In the genomic region with DNA sequence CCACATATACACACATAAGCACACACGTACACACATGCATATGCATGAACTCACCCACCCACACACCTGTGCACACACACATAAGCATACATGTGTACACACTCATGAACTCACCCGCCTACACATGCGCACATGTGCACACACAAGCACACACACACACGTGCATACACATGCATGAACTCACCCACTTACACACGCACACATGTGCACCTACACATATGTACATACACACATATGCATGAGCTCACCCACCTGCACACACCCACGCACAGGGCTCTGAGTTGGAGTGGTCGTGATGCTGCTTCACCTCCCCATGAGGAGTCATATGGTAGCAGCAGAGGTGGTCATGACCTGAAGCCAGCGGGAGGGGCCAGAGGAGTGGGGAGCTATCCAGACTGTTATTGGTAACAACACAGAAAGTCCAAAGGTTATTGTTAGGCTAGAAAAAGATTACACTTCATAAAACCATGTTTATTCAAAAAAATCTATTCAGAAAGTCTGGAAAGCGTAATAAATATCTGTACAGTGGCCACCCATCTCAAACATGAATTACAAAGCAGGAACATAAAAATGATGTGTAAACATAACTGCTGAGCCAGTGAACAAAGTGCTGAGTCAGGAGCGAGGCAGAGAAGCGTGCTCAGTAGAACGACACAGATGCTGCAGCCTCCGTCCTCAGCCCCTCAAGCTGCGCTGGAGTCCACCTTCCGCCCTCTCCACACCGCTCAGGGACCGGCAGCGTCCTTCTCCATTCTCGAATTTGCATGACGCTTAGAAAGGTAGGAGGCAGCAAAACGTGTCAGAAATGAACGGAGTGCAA, we compare ENCODE assay signal across 1 cellular context.
TF ChIP-seq lines count a peak whose summit lies in the region.

No MANE protein-coding gene starts in this region.

TF ChIP-seq in HepG2, 621 proteins besides CTCF, POLR2A, EP300 and RAD21 (continues in another document):
- TF ChIP-seq, protein P1, sequence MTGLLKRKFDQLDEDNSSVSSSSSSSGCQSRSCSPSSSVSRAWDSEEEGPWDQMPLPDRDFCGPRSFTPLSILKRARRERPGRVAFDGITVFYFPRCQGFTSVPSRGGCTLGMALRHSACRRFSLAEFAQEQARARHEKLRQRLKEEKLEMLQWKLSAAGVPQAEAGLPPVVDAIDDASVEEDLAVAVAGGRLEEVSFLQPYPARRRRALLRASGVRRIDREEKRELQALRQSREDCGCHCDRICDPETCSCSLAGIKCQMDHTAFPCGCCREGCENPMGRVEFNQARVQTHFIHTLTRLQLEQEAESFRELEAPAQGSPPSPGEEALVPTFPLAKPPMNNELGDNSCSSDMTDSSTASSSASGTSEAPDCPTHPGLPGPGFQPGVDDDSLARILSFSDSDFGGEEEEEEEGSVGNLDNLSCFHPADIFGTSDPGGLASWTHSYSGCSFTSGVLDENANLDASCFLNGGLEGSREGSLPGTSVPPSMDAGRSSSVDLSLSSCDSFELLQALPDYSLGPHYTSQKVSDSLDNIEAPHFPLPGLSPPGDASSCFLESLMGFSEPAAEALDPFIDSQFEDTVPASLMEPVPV (CRISPR knock-in tag; IDR thresholded peaks at IDR 0.05): no peak
- TF ChIP-seq, protein P2, sequence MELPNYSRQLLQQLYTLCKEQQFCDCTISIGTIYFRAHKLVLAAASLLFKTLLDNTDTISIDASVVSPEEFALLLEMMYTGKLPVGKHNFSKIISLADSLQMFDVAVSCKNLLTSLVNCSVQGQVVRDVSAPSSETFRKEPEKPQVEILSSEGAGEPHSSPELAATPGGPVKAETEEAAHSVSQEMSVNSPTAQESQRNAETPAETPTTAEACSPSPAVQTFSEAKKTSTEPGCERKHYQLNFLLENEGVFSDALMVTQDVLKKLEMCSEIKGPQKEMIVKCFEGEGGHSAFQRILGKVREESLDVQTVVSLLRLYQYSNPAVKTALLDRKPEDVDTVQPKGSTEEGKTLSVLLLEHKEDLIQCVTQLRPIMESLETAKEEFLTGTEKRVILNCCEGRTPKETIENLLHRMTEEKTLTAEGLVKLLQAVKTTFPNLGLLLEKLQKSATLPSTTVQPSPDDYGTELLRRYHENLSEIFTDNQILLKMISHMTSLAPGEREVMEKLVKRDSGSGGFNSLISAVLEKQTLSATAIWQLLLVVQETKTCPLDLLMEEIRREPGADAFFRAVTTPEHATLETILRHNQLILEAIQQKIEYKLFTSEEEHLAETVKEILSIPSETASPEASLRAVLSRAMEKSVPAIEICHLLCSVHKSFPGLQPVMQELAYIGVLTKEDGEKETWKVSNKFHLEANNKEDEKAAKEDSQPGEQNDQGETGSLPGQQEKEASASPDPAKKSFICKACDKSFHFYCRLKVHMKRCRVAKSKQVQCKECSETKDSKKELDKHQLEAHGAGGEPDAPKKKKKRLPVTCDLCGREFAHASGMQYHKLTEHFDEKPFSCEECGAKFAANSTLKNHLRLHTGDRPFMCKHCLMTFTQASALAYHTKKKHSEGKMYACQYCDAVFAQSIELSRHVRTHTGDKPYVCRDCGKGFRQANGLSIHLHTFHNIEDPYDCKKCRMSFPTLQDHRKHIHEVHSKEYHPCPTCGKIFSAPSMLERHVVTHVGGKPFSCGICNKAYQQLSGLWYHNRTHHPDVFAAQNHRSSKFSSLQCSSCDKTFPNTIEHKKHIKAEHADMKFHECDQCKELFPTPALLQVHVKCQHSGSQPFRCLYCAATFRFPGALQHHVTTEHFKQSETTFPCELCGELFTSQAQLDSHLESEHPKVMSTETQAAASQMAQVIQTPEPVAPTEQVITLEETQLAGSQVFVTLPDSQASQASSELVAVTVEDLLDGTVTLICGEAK (IDR thresholded peaks at IDR 0.05): no peak
- TF ChIP-seq, protein P2 (CRISPR knock-in tag; IDR thresholded peaks at IDR 0.05): no peak
- TF ChIP-seq ZNF354B (CRISPR knock-in tag; IDR thresholded peaks at IDR 0.05): no peak
- TF ChIP-seq XRCC5 (optimal IDR thresholded peaks at IDR 0.05; ENCODE audit: low read length): peak; percentile 9
- peak; percentile 100 for TF ChIP-seq MAFK (conservative IDR thresholded peaks at IDR 0.05 in 1 of 2, IDR thresholded peaks at IDR 0.05 in 1 of 2; ENCODE audit: low read length in 2 of 2)
- TF ChIP-seq, protein P3, sequence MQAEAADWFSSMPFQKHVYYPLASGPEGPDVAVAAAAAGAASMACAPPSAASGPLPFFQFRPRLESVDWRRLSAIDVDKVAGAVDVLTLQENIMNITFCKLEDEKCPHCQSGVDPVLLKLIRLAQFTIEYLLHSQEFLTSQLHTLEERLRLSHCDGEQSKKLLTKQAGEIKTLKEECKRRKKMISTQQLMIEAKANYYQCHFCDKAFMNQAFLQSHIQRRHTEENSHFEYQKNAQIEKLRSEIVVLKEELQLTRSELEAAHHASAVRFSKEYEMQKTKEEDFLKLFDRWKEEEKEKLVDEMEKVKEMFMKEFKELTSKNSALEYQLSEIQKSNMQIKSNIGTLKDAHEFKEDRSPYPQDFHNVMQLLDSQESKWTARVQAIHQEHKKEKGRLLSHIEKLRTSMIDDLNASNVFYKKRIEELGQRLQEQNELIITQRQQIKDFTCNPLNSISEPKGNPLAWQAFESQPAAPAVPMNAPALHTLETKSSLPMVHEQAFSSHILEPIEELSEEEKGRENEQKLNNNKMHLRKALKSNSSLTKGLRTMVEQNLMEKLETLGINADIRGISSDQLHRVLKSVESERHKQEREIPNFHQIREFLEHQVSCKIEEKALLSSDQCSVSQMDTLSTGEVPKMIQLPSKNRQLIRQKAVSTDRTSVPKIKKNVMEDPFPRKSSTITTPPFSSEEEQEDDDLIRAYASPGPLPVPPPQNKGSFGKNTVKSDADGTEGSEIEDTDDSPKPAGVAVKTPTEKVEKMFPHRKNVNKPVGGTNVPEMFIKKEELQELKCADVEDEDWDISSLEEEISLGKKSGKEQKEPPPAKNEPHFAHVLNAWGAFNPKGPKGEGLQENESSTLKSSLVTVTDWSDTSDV (CRISPR knock-in tag; IDR thresholded peaks at IDR 0.05): no peak
- no peak for TF ChIP-seq ZKSCAN8 (CRISPR knock-in tag; IDR thresholded peaks at IDR 0.05; ENCODE audit: borderline replicate concordance)
- TF ChIP-seq, protein P4, sequence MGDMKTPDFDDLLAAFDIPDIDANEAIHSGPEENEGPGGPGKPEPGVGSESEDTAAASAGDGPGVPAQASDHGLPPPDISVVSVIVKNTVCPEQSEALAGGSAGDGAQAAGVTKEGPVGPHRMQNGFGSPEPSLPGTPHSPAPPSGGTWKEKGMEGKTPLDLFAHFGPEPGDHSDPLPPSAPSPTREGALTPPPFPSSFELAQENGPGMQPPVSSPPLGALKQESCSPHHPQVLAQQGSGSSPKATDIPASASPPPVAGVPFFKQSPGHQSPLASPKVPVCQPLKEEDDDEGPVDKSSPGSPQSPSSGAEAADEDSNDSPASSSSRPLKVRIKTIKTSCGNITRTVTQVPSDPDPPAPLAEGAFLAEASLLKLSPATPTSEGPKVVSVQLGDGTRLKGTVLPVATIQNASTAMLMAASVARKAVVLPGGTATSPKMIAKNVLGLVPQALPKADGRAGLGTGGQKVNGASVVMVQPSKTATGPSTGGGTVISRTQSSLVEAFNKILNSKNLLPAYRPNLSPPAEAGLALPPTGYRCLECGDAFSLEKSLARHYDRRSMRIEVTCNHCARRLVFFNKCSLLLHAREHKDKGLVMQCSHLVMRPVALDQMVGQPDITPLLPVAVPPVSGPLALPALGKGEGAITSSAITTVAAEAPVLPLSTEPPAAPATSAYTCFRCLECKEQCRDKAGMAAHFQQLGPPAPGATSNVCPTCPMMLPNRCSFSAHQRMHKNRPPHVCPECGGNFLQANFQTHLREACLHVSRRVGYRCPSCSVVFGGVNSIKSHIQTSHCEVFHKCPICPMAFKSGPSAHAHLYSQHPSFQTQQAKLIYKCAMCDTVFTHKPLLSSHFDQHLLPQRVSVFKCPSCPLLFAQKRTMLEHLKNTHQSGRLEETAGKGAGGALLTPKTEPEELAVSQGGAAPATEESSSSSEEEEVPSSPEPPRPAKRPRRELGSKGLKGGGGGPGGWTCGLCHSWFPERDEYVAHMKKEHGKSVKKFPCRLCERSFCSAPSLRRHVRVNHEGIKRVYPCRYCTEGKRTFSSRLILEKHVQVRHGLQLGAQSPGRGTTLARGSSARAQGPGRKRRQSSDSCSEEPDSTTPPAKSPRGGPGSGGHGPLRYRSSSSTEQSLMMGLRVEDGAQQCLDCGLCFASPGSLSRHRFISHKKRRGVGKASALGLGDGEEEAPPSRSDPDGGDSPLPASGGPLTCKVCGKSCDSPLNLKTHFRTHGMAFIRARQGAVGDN (CRISPR knock-in tag; IDR thresholded peaks at IDR 0.05): peak; percentile 44
- peak; percentile 82 for TF ChIP-seq SALL1 (CRISPR knock-in tag; IDR thresholded peaks at IDR 0.05)
- TF ChIP-seq, protein P5, sequence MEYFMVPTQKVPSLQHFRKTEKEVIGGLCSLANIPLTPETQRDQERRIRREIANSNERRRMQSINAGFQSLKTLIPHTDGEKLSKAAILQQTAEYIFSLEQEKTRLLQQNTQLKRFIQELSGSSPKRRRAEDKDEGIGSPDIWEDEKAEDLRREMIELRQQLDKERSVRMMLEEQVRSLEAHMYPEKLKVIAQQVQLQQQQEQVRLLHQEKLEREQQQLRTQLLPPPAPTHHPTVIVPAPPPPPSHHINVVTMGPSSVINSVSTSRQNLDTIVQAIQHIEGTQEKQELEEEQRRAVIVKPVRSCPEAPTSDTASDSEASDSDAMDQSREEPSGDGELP (IDR thresholded peaks at IDR 0.05; ENCODE audit: borderline replicate concordance, low read depth): peak; percentile 31; the same call in 1 of the 2 replicates
- TF ChIP-seq, protein P6, sequence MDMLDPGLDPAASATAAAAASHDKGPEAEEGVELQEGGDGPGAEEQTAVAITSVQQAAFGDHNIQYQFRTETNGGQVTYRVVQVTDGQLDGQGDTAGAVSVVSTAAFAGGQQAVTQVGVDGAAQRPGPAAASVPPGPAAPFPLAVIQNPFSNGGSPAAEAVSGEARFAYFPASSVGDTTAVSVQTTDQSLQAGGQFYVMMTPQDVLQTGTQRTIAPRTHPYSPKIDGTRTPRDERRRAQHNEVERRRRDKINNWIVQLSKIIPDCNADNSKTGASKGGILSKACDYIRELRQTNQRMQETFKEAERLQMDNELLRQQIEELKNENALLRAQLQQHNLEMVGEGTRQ (IDR thresholded peaks at IDR 0.05; ENCODE audit: low read depth, low read length): 0 out of 2 replicates have a peak, but pooled peaks have one; percentile 2
- TF ChIP-seq, protein P6 (CRISPR knock-in tag; IDR thresholded peaks at IDR 0.05; ENCODE audit: borderline replicate concordance): no peak
- TF ChIP-seq MAFF (IDR thresholded peaks at IDR 0.05; ENCODE audit: low read depth, low read length): peak; percentile 100
- TF ChIP-seq, protein P7, sequence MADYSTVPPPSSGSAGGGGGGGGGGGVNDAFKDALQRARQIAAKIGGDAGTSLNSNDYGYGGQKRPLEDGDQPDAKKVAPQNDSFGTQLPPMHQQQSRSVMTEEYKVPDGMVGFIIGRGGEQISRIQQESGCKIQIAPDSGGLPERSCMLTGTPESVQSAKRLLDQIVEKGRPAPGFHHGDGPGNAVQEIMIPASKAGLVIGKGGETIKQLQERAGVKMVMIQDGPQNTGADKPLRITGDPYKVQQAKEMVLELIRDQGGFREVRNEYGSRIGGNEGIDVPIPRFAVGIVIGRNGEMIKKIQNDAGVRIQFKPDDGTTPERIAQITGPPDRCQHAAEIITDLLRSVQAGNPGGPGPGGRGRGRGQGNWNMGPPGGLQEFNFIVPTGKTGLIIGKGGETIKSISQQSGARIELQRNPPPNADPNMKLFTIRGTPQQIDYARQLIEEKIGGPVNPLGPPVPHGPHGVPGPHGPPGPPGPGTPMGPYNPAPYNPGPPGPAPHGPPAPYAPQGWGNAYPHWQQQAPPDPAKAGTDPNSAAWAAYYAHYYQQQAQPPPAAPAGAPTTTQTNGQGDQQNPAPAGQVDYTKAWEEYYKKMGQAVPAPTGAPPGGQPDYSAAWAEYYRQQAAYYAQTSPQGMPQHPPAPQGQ (CRISPR knock-in tag; IDR thresholded peaks at IDR 0.05; ENCODE audit: borderline replicate concordance): no peak
- TF ChIP-seq RNF2 (conservative IDR thresholded peaks at IDR 0.05; ENCODE audit: low read depth): 0 out of 2 replicates have a peak, but pooled peaks have one; percentile 45
- 0 out of 2 replicates have a peak, but pooled peaks have one; percentile 31 for TF ChIP-seq KDM2A (CRISPR knock-in tag; IDR thresholded peaks at IDR 0.05; ENCODE audit: borderline replicate concordance, low read depth)
- TF ChIP-seq NCOR1 (IDR thresholded peaks at IDR 0.05; ENCODE audit: borderline replicate concordance, low read length): peak; percentile 68; the same call in 1 of the 2 replicates
- TF ChIP-seq ZNF446 (CRISPR knock-in tag; IDR thresholded peaks at IDR 0.05): no peak
- 0 out of 3 replicates have a peak, but pooled peaks have one; percentile 23 for TF ChIP-seq MXI1 (IDR thresholded peaks at IDR 0.05; ENCODE audit: borderline replicate concordance, low read depth, low read length)
- TF ChIP-seq SP5 (CRISPR knock-in tag; IDR thresholded peaks at IDR 0.05; ENCODE audit: borderline replicate concordance, low read depth): no peak
- TF ChIP-seq EEA1 (CRISPR knock-in tag; IDR thresholded peaks at IDR 0.05; ENCODE audit: borderline replicate concordance): no peak
- TF ChIP-seq SAP130 (CRISPR knock-in tag; IDR thresholded peaks at IDR 0.05; ENCODE audit: low read depth): peak; percentile 16; the same call in 1 of the 2 replicates
